15 cellular contexts compared by ENCODE assay signal in the genomic region with DNA sequence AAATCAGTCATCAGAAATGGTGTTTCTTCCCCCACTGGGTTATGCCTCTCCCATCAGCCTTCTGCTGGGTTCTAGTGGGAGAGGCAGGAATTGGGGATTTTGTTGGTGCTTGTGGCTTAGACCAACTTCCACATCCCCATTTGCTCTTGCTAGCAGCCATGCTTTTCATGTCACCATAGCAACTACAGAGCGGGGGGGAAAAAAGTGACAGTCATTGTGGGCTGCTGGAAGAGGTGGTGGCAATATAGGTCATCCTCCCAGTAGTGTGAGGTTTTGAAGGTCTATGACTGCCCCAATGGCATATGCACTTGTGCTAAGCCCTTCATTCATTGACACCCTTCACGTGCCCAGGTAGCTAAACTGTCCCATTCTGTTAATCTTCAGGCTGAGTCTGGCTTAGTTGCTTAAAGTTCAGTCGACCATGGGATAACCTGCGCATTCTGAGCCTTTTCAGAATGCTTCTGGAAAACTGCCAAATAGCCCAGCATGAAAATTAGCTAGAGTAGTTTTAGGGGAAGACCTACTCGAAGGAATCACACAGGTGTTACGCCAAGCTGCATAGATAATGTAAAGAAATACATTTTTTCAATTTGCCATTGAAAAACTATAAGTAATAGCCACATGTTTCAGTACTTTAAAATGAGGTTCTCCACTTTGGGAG. TPM values are rescaled to one million over a fixed set of nuclear protein-coding genes. Genes with fewer than 3 reads are reported as not detected.
DNase-seq lines count a peak whose midpoint lies in the region; ATAC-seq and TF ChIP-seq lines count a peak whose summit lies in the region.
"Had no signal": no experiment of that assay in that cellular context is flagged by ENCODE, and none has a peak within 500 bp of the region (broad histone marks: within the 10 kb centered on the region; RNA-seq: fewer than 3 reads in every experiment).

No MANE protein-coding gene starts in this region.

- no peaks in the 10 kb centered on the region for H4K20me1 ChIP-seq in IMR-90 (ENCODE audit: insufficient read depth, low read length)

- no peak overlapping the region for H3K27ac Mint-ChIP-seq in WTC11
- H3K27ac Mint-ChIP-seq in stimulated activated naive CD8-positive, alpha-beta T cell treated with anti-CD3 and anti-CD28 coated beads, Interleukin-15, amount 100 ng/mL, for 72 hours = no peak overlapping the region
- H3K27ac Mint-ChIP-seq: activated naive CD4-positive, alpha-beta T cell treated with anti-CD3 and anti-CD28 coated beads, Interleukin-2, amount 50 U/mL, for 24 hours had no signal

- WGBS in IMR-90 (ENCODE audit: extremely low coverage in 2 of 2, insufficient read length in 1 of 2), 2 experiments = 100% methylated on average over 1 of the region's 6 CpGs; no CpG with 5 or more reads in 1 of the 2 experiments

- 0 out of 3 replicates have a peak overlapping the region, but pooled peaks have one; percentile 1 for H2BK15ac ChIP-seq in IMR-90 (ENCODE audit: low read depth, low read length)

- no peak overlapping the region for H4K8ac ChIP-seq in IMR-90 (ENCODE audit: low read depth in 2 of 2, low read length in 2 of 2)

- TF ChIP-seq POLR2A in IMR-90 (IDR thresholded peaks at IDR 0.05; ENCODE audit: low read depth, low read length) = no peak

- peak overlapping the region; percentile 73; the same call in 1 of the 2 replicates for H4K91ac ChIP-seq in IMR-90 (ENCODE audit: insufficient read depth, low read depth, low read length)

- no peaks in the 10 kb centered on the region for H3K36me3 Mint-ChIP-seq in WTC11

- no TSS peak for BruUV-seq in IMR-90 (replicated peaks; lab: Mats Ljungman, UMichigan)

- H3K27me3 Mint-ChIP-seq in WTC11 (ENCODE audit: low read depth) = peaks cover 5% of the 10 kb centered on the region
- H3K27me3 Mint-ChIP-seq in stimulated activated naive CD8-positive, alpha-beta T cell treated with anti-CD3 and anti-CD28 coated beads, Interleukin-15, amount 100 ng/mL, for 72 hours = no peaks in the 10 kb centered on the region
- H3K27me3 Mint-ChIP-seq: activated naive CD4-positive, alpha-beta T cell treated with anti-CD3 and anti-CD28 coated beads, Interleukin-2, amount 50 U/mL, for 24 hours had no signal

- H3K9me3 Mint-ChIP-seq in WTC11 = no peaks in the 10 kb centered on the region
- no peaks in the 10 kb centered on the region for H3K9me3 Mint-ChIP-seq in stimulated activated naive CD8-positive, alpha-beta T cell treated with anti-CD3 and anti-CD28 coated beads, Interleukin-15, amount 100 ng/mL, for 72 hours
- H3K9me3 Mint-ChIP-seq: activated naive CD4-positive, alpha-beta T cell treated with anti-CD3 and anti-CD28 coated beads, Interleukin-2, amount 50 U/mL, for 24 hours had no signal

- H3K9me1 ChIP-seq in IMR-90 (ENCODE audit: insufficient read depth, low read length) = peaks cover 23% of the 10 kb centered on the region

- H2AK9ac ChIP-seq in IMR-90 (replicated peaks; ENCODE audit: low read depth, low read length, poor library complexity) = no peak overlapping the region

- CTCF ChIA-PET in IMR-90 (lab: Yijun Ruan, JAX) = no interaction called here
- CTCF ChIA-PET in WTC11 (lab: Charles Lee) = no interaction called here

- peak; percentile 49 for ATAC-seq in activated CD4-positive, CD25-positive, alpha-beta regulatory T cell treated with anti-CD3 and anti-CD28 coated beads, Interleukin-2, amount 50 U/mL, for 24 hours
- no peak for ATAC-seq in IMR-90 (ENCODE audit: low read depth)
- no peak for ATAC-seq in WTC11
- peak; percentile 60 for ATAC-seq in stimulated activated naive CD8-positive, alpha-beta T cell treated with anti-CD3 and anti-CD28 coated beads, Interleukin-15, amount 100 ng/mL, for 72 hours
- ATAC-seq in HG02763 (IDR thresholded peaks at IDR 0.05; ENCODE audit: unreplicated experiment) = no peak

- H3K27ac ChIP-seq in IMR-90 (ENCODE audit: insufficient read depth, low read length) = no peak overlapping the region
- H3K27ac ChIP-seq: epithelial cell of prostate, parathyroid adenoma had no signal

- H3K9me3 ChIP-seq in IMR-90 (ENCODE audit: control insufficient read depth, insufficient read depth, low read length) = peaks cover 2% of the 10 kb centered on the region
- no peaks in the 10 kb centered on the region for H3K9me3 ChIP-seq in BE2C
- H3K9me3 ChIP-seq: upper lobe of left lung had no signal

- H3K4me3 ChIP-seq in IMR-90 (ENCODE audit: insufficient read depth, low read depth, low read length) (no peak overlapping the region), BE2C (ENCODE audit: low read depth, low read length) (no peak overlapping the region)
- H3K4me3 ChIP-seq: upper lobe of left lung had no signal

- peak overlapping the region; percentile 15; the same call in 1 of the 2 replicates for H3K4ac ChIP-seq in IMR-90 (ENCODE audit: low read depth, low read length)

- no peak overlapping the region for H4K5ac ChIP-seq in IMR-90 (ENCODE audit: low read depth, low read length)

- DNase-seq in activated CD4-positive, CD25-positive, alpha-beta regulatory T cell treated with anti-CD3 and anti-CD28 coated beads, Interleukin-2, amount 50 U/mL, for 72 hours = no peak
- DNase-seq in IMR-90 = no peak
- DNase-seq in WTC11 (ENCODE audit: low spot score) = no peak
- DNase-seq in stimulated activated naive CD8-positive, alpha-beta T cell treated with anti-CD3 and anti-CD28 coated beads, Interleukin-15, amount 100 ng/mL, for 72 hours = peak in 1 of 2 donors; percentile 11
- no peak for DNase-seq in stimulated activated CD8-positive, alpha-beta memory T cell treated with anti-CD3 and anti-CD28 coated beads, Interleukin-4, amount 100 ng/mL, for 48 hours
- DNase-seq in BE2C = no peak
- DNase-seq: islet precursor cell; NCI-H510A; stimulated activated CD4-positive, alpha-beta T cell treated with anti-CD3 and anti-CD28 coated beads, Interleukin-4, amount 100 ng/mL, for 4 hours; upper lobe of left lung had no signal

- H3K4me3 Mint-ChIP-seq in WTC11 = no peak overlapping the region
- no peak overlapping the region for H3K4me3 Mint-ChIP-seq in stimulated activated naive CD8-positive, alpha-beta T cell treated with anti-CD3 and anti-CD28 coated beads, Interleukin-15, amount 100 ng/mL, for 72 hours
- H3K4me3 Mint-ChIP-seq: activated naive CD4-positive, alpha-beta T cell treated with anti-CD3 and anti-CD28 coated beads, Interleukin-2, amount 50 U/mL, for 24 hours had no signal

- H2AFZ ChIP-seq in IMR-90 (replicated peaks; ENCODE audit: low read length, poor library complexity) = no peak overlapping the region
- H2AFZ ChIP-seq: parathyroid adenoma had no signal

- H3K9ac ChIP-seq in IMR-90 (ENCODE audit: low read depth, low read length) = no peak overlapping the region
- H3K9ac ChIP-seq: parathyroid adenoma had no signal

- no peak overlapping the region for H3K14ac ChIP-seq in IMR-90 (replicated peaks; ENCODE audit: low read depth, low read length)

- in situ Hi-C loops in IMR-90 (cut with MboI; ENCODE audit: low sequenced_read_pairs) = no loop called here

- peaks cover 4 to 5% of the 10 kb centered on the region in 2 experiments; a peak in 1 of 4 replicates for H3K79me1 ChIP-seq in IMR-90 (ENCODE audit: low read depth in 1 of 2, low read length in 2 of 2)

- POLR2A ChIA-PET in IMR-90 (lab: Charles Lee; ENCODE audit: unreplicated experiment) (no interaction called here), WTC11 (lab: Charles Lee) (no interaction called here)

- dilution Hi-C loops in IMR-90 (cut with HindIII; ENCODE audit: low sequenced_read_pairs, unreplicated experiment) = no loop called here

- no peak overlapping the region for H2BK20ac ChIP-seq in IMR-90 (ENCODE audit: low read depth, low read length)

- H3K4me1 Mint-ChIP-seq in WTC11 = peaks cover 42% of the 10 kb centered on the region
- H3K4me1 Mint-ChIP-seq in stimulated activated naive CD8-positive, alpha-beta T cell treated with anti-CD3 and anti-CD28 coated beads, Interleukin-15, amount 100 ng/mL, for 72 hours = no peaks in the 10 kb centered on the region
- H3K4me1 Mint-ChIP-seq: activated naive CD4-positive, alpha-beta T cell treated with anti-CD3 and anti-CD28 coated beads, Interleukin-2, amount 50 U/mL, for 24 hours had no signal

- TF ChIP-seq RAD21 in IMR-90 (IDR thresholded peaks at IDR 0.05; ENCODE audit: low read length) = no peak

- no peak overlapping the region for H2BK5ac ChIP-seq in IMR-90 (ENCODE audit: low read depth, low read length, poor library complexity, severe bottlenecking)

- peak overlapping the region; percentile 56 for H2AK5ac ChIP-seq in IMR-90 (ENCODE audit: low read depth, low read length)

- H3K56ac ChIP-seq in IMR-90 (ENCODE audit: extremely low read depth, insufficient read depth, low read length) = no peak overlapping the region

- no peaks in the 10 kb centered on the region for H3K36me3 ChIP-seq in IMR-90 (ENCODE audit: control insufficient read depth, insufficient read depth, low read length)
- no peaks in the 10 kb centered on the region for H3K36me3 ChIP-seq in BE2C
- H3K36me3 ChIP-seq: upper lobe of left lung had no signal

- no peaks in the 10 kb centered on the region for H3K27me3 ChIP-seq in IMR-90 (ENCODE audit: control insufficient read depth, insufficient read depth, low read length)
- no peaks in the 10 kb centered on the region for H3K27me3 ChIP-seq in BE2C
- H3K27me3 ChIP-seq: upper lobe of left lung had no signal

- no peak for TF ChIP-seq CTCF in IMR-90 (conservative IDR thresholded peaks at IDR 0.05; ENCODE audit: low read depth, low read length)
- no peak for TF ChIP-seq CTCF in WTC11 (IDR thresholded peaks at IDR 0.05)
- TF ChIP-seq CTCF in BE2C (IDR thresholded peaks at IDR 0.05; ENCODE audit: low read depth, low read length) = no peak

- no peak overlapping the region for H3K18ac ChIP-seq in IMR-90 (ENCODE audit: low read depth, low read length)

- peaks cover 24% of the 10 kb centered on the region for H3K4me1 ChIP-seq in IMR-90 (ENCODE audit: control insufficient read depth, insufficient read depth, low read length)
- no peaks in the 10 kb centered on the region for H3K4me1 ChIP-seq in BE2C
- H3K4me1 ChIP-seq: parathyroid adenoma had no signal

- H3K23ac ChIP-seq in IMR-90 (ENCODE audit: low read depth, low read length) = no peak overlapping the region

- no peak overlapping the region for H2BK120ac ChIP-seq in IMR-90 (ENCODE audit: low read depth, low read length)

- intact Hi-C loops in IMR-90 (cut with micrococcal nuclease) = no loop called here

- H3K4me2 ChIP-seq in IMR-90 (ENCODE audit: low read depth, low read length) = no peak overlapping the region

TF ChIP-seq in IMR-90, 13 proteins besides CTCF, POLR2A, EP300 and RAD21 (continues in another document):
- no peak for TF ChIP-seq MXI1 (IDR thresholded peaks at IDR 0.05; ENCODE audit: borderline replicate concordance, low read depth, low read length)
- TF ChIP-seq MAZ (IDR thresholded peaks at IDR 0.05; ENCODE audit: borderline replicate concordance, low read depth, low read length) = no peak

TF ChIP-seq in WTC11, 78 proteins besides CTCF, POLR2A, EP300 and RAD21 (continues in another document):
- TF ChIP-seq CBFB (CRISPR knock-in tag; IDR thresholded peaks at IDR 0.05; ENCODE audit: low read depth) (no peak), ZNF232 (CRISPR knock-in tag; IDR thresholded peaks at IDR 0.05) (no peak)

RNA-seq across cellular contexts. Expression of gene ZNF326, which starts 53.7 kb away (rescaled TPM):
- total RNA-seq in IMR-90 (2012; rRNA removed) (4.5 and 10.0 TPM in 2 replicates), WTC11 (2021) (27.8 to 32.7 TPM (median 28.5 TPM) in 3 replicates)
- polyA plus RNA-seq in IMR-90 (2012; rRNA removed) = 13.1 and 17.0 TPM in 2 replicates
- polyA plus RNA-seq in IMR-90 (2012; cell fraction: cytosol; rRNA removed) = 3.3 and 3.7 TPM in 2 replicates
- polyA plus RNA-seq in IMR-90 (2012; cell fraction: nucleus; rRNA removed; ENCODE audit: low replicate concordance) = 8.9 and 23.9 TPM in 2 replicates
- polyA plus RNA-seq in BE2C (2012; ENCODE audit: insufficient read depth, insufficient read length, low read depth) = 16.4 TPM

Comparison
In these comparisons a context has a peak if more than half of its experiments do, and no peak if none do; other contexts are left out.
1. ATAC-seq: peak in activated CD4-positive, CD25-positive, alpha-beta regulatory T cell treated with anti-CD3 and anti-CD28 coated beads, Interleukin-2, amount 50 U/mL, for 24 hours (2 of 2) and stimulated activated naive CD8-positive, alpha-beta T cell treated with anti-CD3 and anti-CD28 coated beads, Interleukin-15, amount 100 ng/mL, for 72 hours (single experiment); none in IMR-90 (single experiment), WTC11 (single experiment) and HG02763 (single experiment).